ENCODE assay signal across 1 cellular context in genomic region chr19:4472174-4472974, GRCh38.
TF ChIP-seq lines count a peak whose summit lies in the region.

Gene HDGFL2, plus strand, starts transcription at chr19:4472297. Its CDS starts 54 bp downstream, at chr19:4472351.

TF ChIP-seq in HepG2, 621 proteins besides CTCF, POLR2A, EP300 and RAD21 (continued from another document):
- TF ChIP-seq ZNF280D (CRISPR knock-in tag; IDR thresholded peaks at IDR 0.05) (0 out of 2 replicates have a peak, but pooled peaks have one; percentile 30), ZNF589 (CRISPR knock-in tag; conservative IDR thresholded peaks at IDR 0.05) (no peak), RFXAP (CRISPR knock-in tag; IDR thresholded peaks at IDR 0.05; ENCODE audit: borderline replicate concordance) (0 out of 2 replicates have a peak, but pooled peaks have one; percentile 64), ZNF703 (CRISPR knock-in tag; IDR thresholded peaks at IDR 0.05; ENCODE audit: borderline replicate concordance) (peak; percentile 20; the same call in 1 of the 2 replicates), IKZF4 (CRISPR knock-in tag; IDR thresholded peaks at IDR 0.05; ENCODE audit: borderline replicate concordance, low read depth, not compliant biosample characterization) (peak; percentile 16), ZNF484 (CRISPR knock-in tag; IDR thresholded peaks at IDR 0.05; ENCODE audit: borderline replicate concordance, low read depth) (no peak), ZFX (CRISPR knock-in tag; IDR thresholded peaks at IDR 0.05; ENCODE audit: low read depth) (peak; percentile 53), ZSCAN31 (CRISPR knock-in tag; IDR thresholded peaks at IDR 0.05; ENCODE audit: low read depth) (no peak), SAFB2 (CRISPR knock-in tag; IDR thresholded peaks at IDR 0.05; ENCODE audit: borderline replicate concordance, low read depth) (peak; percentile 40; the same call in 1 of the 2 replicates), ZFY (CRISPR knock-in tag; IDR thresholded peaks at IDR 0.05) (peak; percentile 59; the same call in 1 of the 2 replicates), SIN3A (IDR thresholded peaks at IDR 0.05; ENCODE audit: borderline replicate concordance, low read depth, low read length) (no peak), MAZ (IDR thresholded peaks at IDR 0.05; ENCODE audit: borderline replicate concordance, low read depth, low read length) (no peak), MAZ (CRISPR knock-in tag; IDR thresholded peaks at IDR 0.05; ENCODE audit: low read depth) (0 out of 2 replicates have a peak, but pooled peaks have one; percentile 20), HNRNPK (IDR thresholded peaks at IDR 0.05; ENCODE audit: low read depth, low read length, poor library complexity, severe bottlenecking) (peak; percentile 24), POLR2AphosphoS5 (IDR thresholded peaks at IDR 0.05; ENCODE audit: low read depth, low read length) (peak; percentile 27; the same call in 1 of the 2 replicates), ARNT2 (CRISPR knock-in tag; IDR thresholded peaks at IDR 0.05; ENCODE audit: low read depth) (peak; percentile 43; the same call in 1 of the 2 replicates), ZBTB8A (CRISPR knock-in tag; IDR thresholded peaks at IDR 0.05; ENCODE audit: borderline replicate concordance, low read depth) (no peak), RBFOX2 (IDR thresholded peaks at IDR 0.05; ENCODE audit: low read depth, low read length) (0 out of 2 replicates have a peak, but pooled peaks have one; percentile 45), ZNF563 (CRISPR knock-in tag; IDR thresholded peaks at IDR 0.05) (no peak), ATF7-NPFF (CRISPR knock-in tag; IDR thresholded peaks at IDR 0.05; ENCODE audit: low read depth) (0 out of 2 replicates have a peak, but pooled peaks have one; percentile 32), ZSCAN22 (CRISPR knock-in tag; IDR thresholded peaks at IDR 0.05) (no peak), ZNF740 (CRISPR knock-in tag; IDR thresholded peaks at IDR 0.05) (peak; percentile 87), SALL1 (CRISPR knock-in tag; IDR thresholded peaks at IDR 0.05) (peak; percentile 24; the same call in 1 of the 2 replicates), HOMEZ (CRISPR knock-in tag; IDR thresholded peaks at IDR 0.05; ENCODE audit: low read depth) (no peak), ZNF275 (CRISPR knock-in tag; IDR thresholded peaks at IDR 0.05; ENCODE audit: borderline replicate concordance) (no peak), NCOR1 (IDR thresholded peaks at IDR 0.05; ENCODE audit: borderline replicate concordance, low read length) (no peak), PATZ1 (CRISPR knock-in tag; IDR thresholded peaks at IDR 0.05) (peak; percentile 15; the same call in 1 of the 2 replicates), PHF8 (CRISPR knock-in tag; IDR thresholded peaks at IDR 0.05) (peak; percentile 66; the same call in 1 of the 2 replicates), KAT7 (CRISPR knock-in tag; IDR thresholded peaks at IDR 0.05; ENCODE audit: borderline replicate concordance) (no peak), ZNF33B (CRISPR knock-in tag; IDR thresholded peaks at IDR 0.05) (no peak)
